1 cellular context compared by ENCODE assay signal in the genomic region with DNA sequence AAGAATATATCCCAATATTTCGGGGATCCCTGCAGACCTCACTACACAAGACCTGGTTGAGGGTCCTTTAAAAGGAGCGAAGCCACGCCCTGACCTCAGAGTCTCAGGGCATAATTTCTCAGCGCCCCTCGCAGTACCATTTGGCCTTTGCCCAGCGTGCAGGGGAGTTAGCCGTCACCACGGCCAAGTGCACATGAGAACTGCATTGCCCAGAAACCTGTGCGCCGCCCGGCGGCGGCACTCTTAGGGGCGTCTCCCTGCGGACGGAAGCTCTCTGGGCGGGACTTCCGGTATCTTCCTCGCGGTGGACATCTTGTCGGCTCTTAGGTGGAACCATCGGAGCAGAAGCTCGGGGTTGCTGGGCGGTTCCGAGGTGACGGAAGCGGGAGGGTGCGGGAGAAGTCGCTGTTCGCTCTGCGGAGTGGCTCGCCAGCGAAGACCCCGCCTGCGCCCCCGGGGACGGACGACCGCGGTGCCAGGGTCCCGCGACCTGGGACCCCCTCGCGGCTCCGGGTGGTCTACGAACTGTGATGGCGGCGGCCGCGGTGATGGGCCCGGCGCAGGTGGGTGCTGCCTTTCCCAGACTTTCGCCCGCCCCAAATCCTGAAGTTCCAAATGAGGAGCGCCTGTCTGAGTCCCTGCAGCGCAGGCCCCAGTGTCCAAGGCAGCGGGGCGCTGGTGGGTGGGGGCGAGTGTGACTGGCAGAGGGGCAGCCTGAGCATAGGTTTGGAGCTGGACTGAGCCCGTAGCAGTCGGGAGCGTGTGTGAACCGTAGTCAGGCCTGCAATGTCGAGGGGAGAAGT.
A peak's percentile ranks its signal among the peaks of the same experiment; 100 is the strongest.
TF ChIP-seq lines count a peak whose summit lies in the region.

A gene (plus strand): TSS at position 302 of the 803 bp plus-strand sequence. CDS start 5,227 bp downstream, outside the sequence.

TF ChIP-seq in WTC11, 78 proteins besides CTCF, POLR2A, EP300 and RAD21 (continued from another document):
- TF ChIP-seq, protein P1, sequence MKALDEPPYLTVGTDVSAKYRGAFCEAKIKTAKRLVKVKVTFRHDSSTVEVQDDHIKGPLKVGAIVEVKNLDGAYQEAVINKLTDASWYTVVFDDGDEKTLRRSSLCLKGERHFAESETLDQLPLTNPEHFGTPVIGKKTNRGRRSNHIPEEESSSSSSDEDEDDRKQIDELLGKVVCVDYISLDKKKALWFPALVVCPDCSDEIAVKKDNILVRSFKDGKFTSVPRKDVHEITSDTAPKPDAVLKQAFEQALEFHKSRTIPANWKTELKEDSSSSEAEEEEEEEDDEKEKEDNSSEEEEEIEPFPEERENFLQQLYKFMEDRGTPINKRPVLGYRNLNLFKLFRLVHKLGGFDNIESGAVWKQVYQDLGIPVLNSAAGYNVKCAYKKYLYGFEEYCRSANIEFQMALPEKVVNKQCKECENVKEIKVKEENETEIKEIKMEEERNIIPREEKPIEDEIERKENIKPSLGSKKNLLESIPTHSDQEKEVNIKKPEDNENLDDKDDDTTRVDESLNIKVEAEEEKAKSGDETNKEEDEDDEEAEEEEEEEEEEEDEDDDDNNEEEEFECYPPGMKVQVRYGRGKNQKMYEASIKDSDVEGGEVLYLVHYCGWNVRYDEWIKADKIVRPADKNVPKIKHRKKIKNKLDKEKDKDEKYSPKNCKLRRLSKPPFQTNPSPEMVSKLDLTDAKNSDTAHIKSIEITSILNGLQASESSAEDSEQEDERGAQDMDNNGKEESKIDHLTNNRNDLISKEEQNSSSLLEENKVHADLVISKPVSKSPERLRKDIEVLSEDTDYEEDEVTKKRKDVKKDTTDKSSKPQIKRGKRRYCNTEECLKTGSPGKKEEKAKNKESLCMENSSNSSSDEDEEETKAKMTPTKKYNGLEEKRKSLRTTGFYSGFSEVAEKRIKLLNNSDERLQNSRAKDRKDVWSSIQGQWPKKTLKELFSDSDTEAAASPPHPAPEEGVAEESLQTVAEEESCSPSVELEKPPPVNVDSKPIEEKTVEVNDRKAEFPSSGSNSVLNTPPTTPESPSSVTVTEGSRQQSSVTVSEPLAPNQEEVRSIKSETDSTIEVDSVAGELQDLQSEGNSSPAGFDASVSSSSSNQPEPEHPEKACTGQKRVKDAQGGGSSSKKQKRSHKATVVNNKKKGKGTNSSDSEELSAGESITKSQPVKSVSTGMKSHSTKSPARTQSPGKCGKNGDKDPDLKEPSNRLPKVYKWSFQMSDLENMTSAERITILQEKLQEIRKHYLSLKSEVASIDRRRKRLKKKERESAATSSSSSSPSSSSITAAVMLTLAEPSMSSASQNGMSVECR (CRISPR knock-in tag; IDR thresholded peaks at IDR 0.05; ENCODE audit: borderline replicate concordance): peak; percentile 68; the same call in 1 of the 2 replicates
- TF ChIP-seq ZBTB21 (CRISPR knock-in tag; IDR thresholded peaks at IDR 0.05; ENCODE audit: borderline replicate concordance): 0 out of 2 replicates have a peak, but pooled peaks have one; percentile 5
- TF ChIP-seq, protein P2, sequence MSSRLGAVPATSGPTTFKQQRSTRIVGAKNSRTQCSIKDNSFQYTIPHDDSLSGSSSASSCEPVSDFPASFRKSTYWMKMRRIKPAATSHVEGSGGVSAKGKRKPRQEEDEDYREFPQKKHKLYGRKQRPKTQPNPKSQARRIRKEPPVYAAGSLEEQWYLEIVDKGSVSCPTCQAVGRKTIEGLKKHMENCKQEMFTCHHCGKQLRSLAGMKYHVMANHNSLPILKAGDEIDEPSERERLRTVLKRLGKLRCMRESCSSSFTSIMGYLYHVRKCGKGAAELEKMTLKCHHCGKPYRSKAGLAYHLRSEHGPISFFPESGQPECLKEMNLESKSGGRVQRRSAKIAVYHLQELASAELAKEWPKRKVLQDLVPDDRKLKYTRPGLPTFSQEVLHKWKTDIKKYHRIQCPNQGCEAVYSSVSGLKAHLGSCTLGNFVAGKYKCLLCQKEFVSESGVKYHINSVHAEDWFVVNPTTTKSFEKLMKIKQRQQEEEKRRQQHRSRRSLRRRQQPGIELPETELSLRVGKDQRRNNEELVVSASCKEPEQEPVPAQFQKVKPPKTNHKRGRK (CRISPR knock-in tag; IDR thresholded peaks at IDR 0.05; ENCODE audit: borderline replicate concordance): no peak
- TF ChIP-seq JAZF1 (CRISPR knock-in tag; IDR thresholded peaks at IDR 0.05): no peak
- no peak for TF ChIP-seq ZNF121 (CRISPR knock-in tag; IDR thresholded peaks at IDR 0.05)
- no peak; the same call in 1 of the 2 replicates for TF ChIP-seq TEAD1 (CRISPR knock-in tag; IDR thresholded peaks at IDR 0.05)
